In the genomic region with DNA sequence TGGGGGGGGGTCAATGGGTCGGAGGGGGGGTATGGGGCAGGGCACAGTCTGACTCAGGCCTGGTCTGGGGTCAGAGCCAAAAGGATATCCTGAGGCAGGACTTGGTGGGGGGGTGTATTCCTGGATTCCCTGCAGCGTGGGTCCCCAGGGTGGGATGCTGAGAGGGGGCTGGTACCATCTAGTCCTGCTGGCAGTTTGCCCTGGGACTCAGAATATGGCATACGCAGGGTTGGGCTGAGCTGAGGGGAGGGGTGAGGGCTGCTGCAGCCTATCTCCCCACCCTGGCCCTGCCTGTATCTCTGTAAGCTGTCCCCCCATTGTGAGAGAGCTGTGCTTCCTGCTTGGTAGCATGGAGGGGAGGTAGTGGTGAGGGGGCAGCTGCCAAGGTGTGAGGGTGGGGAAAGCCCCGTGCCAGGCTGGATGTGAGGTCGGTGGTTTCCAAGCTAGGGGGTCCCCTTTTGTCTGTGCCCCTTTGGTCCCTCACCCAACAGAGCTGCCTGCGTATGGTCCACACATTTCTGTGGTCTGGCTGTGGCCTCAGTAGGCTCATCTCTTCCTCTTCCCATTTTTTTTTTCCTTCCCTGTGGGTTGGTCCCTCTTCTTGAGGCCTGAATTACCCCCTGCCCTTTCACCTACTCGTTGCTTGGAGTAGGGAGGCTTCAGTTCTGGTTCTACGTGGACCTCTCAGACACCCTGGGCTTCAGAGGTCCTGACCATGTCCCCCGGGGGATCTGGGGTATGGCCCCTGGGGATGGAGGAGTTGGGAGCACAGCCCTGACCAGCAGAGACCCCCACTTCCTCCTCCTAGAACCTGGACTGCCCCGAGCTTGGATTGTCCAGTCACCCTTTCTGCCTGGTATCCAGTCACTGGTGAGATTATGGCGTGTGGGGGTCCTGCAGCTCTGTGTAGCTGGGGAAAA, we compare ENCODE assay signal across 8 cellular contexts. TPM values are rescaled to one million over a fixed set of nuclear protein-coding genes. Genes with fewer than 3 reads are reported as not detected.
A peak's percentile ranks its signal among the peaks of the same experiment; 100 is the strongest.
DNase-seq lines count a peak whose midpoint lies in the region; ATAC-seq and TF ChIP-seq lines count a peak whose summit lies in the region.

No MANE protein-coding gene starts in this region.

- H4K8ac ChIP-seq in trophoblast cell (ENCODE audit: low read depth, low read length), result no peak overlapping the region

- H3K9ac ChIP-seq in duodenal mucosa (ENCODE audit: low read depth in 1 of 2, low read length in 2 of 2) (peak overlapping the region in 1 of 2 donors; percentile 16), trophoblast cell (ENCODE audit: low read length) (no peak overlapping the region)

- CTCF ChIA-PET in activated B cell treated with CpG ODN at 0.5 μM for 24 hours (lab: Charles Lee), result interaction anchor here (0.6 to 5.4 kb wide), 6 partner anchors 13 to 34 kb away, joined by 3 to 53 read pairs (median 5); no protein-coding TSS in a partner anchor

- no peaks in the 10 kb centered on the region for H3K79me2 ChIP-seq in trophoblast cell (ENCODE audit: control insufficient read depth, insufficient read depth, low read length, poor library complexity)

- peak overlapping the region; percentile 93 for H3K4me3 Mint-ChIP-seq in activated B cell treated with CpG ODN at 0.5 μM for 24 hours

- no peak for TF ChIP-seq CTCF in activated B cell treated with CpG ODN at 0.5 μM for 24 hours (IDR thresholded peaks at IDR 0.05)

- H2BK5ac ChIP-seq in trophoblast cell (ENCODE audit: low read depth, low read length, poor library complexity), result no peak overlapping the region

- H3K4me1 ChIP-seq in duodenal mucosa (ENCODE audit: control insufficient read depth in 1 of 2, insufficient read depth in 2 of 2, low read length in 2 of 2) (peaks cover 82 to 87% of the 10 kb centered on the region in 2 donors), trophoblast cell (ENCODE audit: control insufficient read depth in 1 of 2, insufficient read depth in 2 of 2, low read length in 2 of 2) (peaks cover 10 to 17% of the 10 kb centered on the region in 2 experiments)

- H2BK120ac ChIP-seq in trophoblast cell (ENCODE audit: insufficient read depth, low read length, poor library complexity), result no peak overlapping the region

- no peak overlapping the region for H3K18ac ChIP-seq in trophoblast cell (ENCODE audit: low read length)

- no peaks in the 10 kb centered on the region for H3K9me3 Mint-ChIP-seq in activated B cell treated with CpG ODN at 0.5 μM for 24 hours

- WGBS in trophoblast cell (ENCODE audit: extremely low coverage, insufficient coverage, insufficient read length), result no CpG with 5 or more reads among the region's 11 CpGs

- H3K4me2 ChIP-seq in trophoblast cell (ENCODE audit: low read length), result no peak overlapping the region

- no peaks in the 10 kb centered on the region for H3K79me1 ChIP-seq in trophoblast cell (ENCODE audit: low read length)

- H3K4ac ChIP-seq in trophoblast cell (ENCODE audit: low read depth, low read length), result no peak overlapping the region

- H3K14ac ChIP-seq in trophoblast cell (ENCODE audit: low read length), result no peak overlapping the region

- H2AK5ac ChIP-seq in trophoblast cell (ENCODE audit: low read length), result no peak overlapping the region

- ATAC-seq in activated B cell treated with CpG ODN at 0.5 μM for 24 hours (ENCODE audit: low read depth) (peak; percentile 40), HG02798 (IDR thresholded peaks at IDR 0.05; ENCODE audit: poor library complexity, unreplicated experiment) (no peak), GM19324 (IDR thresholded peaks at IDR 0.05; ENCODE audit: low FRiP score, unreplicated experiment) (no peak)

- peak overlapping the region; percentile 98 for H3K27ac Mint-ChIP-seq in activated B cell treated with CpG ODN at 0.5 μM for 24 hours

- H3K27me3 Mint-ChIP-seq in activated B cell treated with CpG ODN at 0.5 μM for 24 hours, result no peaks in the 10 kb centered on the region

- DNase-seq in activated B cell treated with CpG ODN at 0.5 μM for 24 hours (peak; percentile 72), trophoblast cell (no peak), NCI-H1048 (lab: John Stamatoyannopoulos, UW) (no peak), Ammon's horn (ENCODE audit: low spot score) (no peak)

- no peak overlapping the region for H2BK12ac ChIP-seq in trophoblast cell (ENCODE audit: low read length)

- no peak overlapping the region for H4K12ac ChIP-seq in trophoblast cell (ENCODE audit: low read depth, low read length)

- H3K36me3 ChIP-seq in duodenal mucosa (ENCODE audit: control insufficient read depth in 1 of 2, insufficient read depth in 2 of 2, low read length in 2 of 2) (no peaks in the 10 kb centered on the region), trophoblast cell (ENCODE audit: control insufficient read depth in 1 of 2, insufficient read depth in 2 of 2, low read length in 2 of 2) (no peaks in the 10 kb centered on the region)

- POLR2A ChIA-PET in activated B cell treated with CpG ODN at 0.5 μM for 24 hours (lab: Charles Lee), result interaction anchor here (0.7 to 7.4 kb wide), 18 partner anchors 8 to 1365 kb away, joined by 3 to 154 read pairs (median 4); a partner anchor contains a TSS

- peak overlapping the region; percentile 14 to 85 for H3K4me3 ChIP-seq in duodenal mucosa (ENCODE audit: low read depth in 1 of 2, low read length in 2 of 2)
- no peak overlapping the region for H3K4me3 ChIP-seq in trophoblast cell (ENCODE audit: low read depth, low read length)

- no peak overlapping the region for H3K23ac ChIP-seq in trophoblast cell (ENCODE audit: low read length)

- peak overlapping the region; percentile 1 for H2AFZ ChIP-seq in trophoblast cell (ENCODE audit: insufficient read depth, low read length, poor library complexity)

- TF ChIP-seq POLR2A in GM19099 (IDR thresholded peaks at IDR 0.05; ENCODE audit: extremely low read depth, insufficient read length, low read depth), result peak; percentile 39

- H3K9me3 ChIP-seq in duodenal mucosa (ENCODE audit: control insufficient read depth in 1 of 2, low read length in 2 of 2) (no peaks in the 10 kb centered on the region), trophoblast cell (ENCODE audit: insufficient read depth, low read depth, low read length) (no peaks in the 10 kb centered on the region)

- peaks cover 15% of the 10 kb centered on the region for H3K36me3 Mint-ChIP-seq in activated B cell treated with CpG ODN at 0.5 μM for 24 hours (ENCODE audit: low read depth)

- H3K27me3 ChIP-seq in duodenal mucosa (ENCODE audit: control insufficient read depth in 1 of 2, insufficient read depth in 2 of 2, low read length in 2 of 2), result no peaks in the 10 kb centered on the region
- no peaks in the 10 kb centered on the region for H3K27me3 ChIP-seq in trophoblast cell (ENCODE audit: insufficient read depth, low read length)

- peaks cover 99% of the 10 kb centered on the region for H3K4me1 Mint-ChIP-seq in activated B cell treated with CpG ODN at 0.5 μM for 24 hours

- intact Hi-C loops in activated B cell treated with CpG ODN at 0.5 μM for 24 hours (cut with micrococcal nuclease), result loop anchor here (1.0 to 10.0 kb wide), 6 partner anchors 21 to 1343 kb away; no protein-coding TSS in a partner anchor

- peak overlapping the region; percentile 79 for H3K27ac ChIP-seq in duodenal mucosa (ENCODE audit: low read depth, low read length)
- no peak overlapping the region for H3K27ac ChIP-seq in trophoblast cell (ENCODE audit: low read depth, low read length)

- no peak overlapping the region for H4K91ac ChIP-seq in trophoblast cell (ENCODE audit: low read depth, low read length)

RNA-seq across cellular contexts. Expression of a gene that starts 15.0 kb away (rescaled TPM):
- total RNA-seq in activated B cell treated with CpG ODN at 0.5 μM for 24 hours, result 71.2 and 72.5 TPM in 2 replicates
- 15.0 and 15.5 TPM in 2 replicates for polyA plus RNA-seq in trophoblast cell (2013)

RNA-seq across cellular contexts. Expression of a gene that starts 36.3 kb away (rescaled TPM):
- total RNA-seq in activated B cell treated with CpG ODN at 0.5 μM for 24 hours, result 9.2 and 9.7 TPM in 2 replicates
- polyA plus RNA-seq in trophoblast cell (2013), result 90.5 and 96.3 TPM in 2 replicates

RNA-seq across cellular contexts. Expression of a gene that starts 40.5 kb away (rescaled TPM):
- total RNA-seq in activated B cell treated with CpG ODN at 0.5 μM for 24 hours, result not detected in 2 replicates
- polyA plus RNA-seq in trophoblast cell (2013), result 1.4 and 2.0 TPM in 2 replicates
